ENCODE assay signal across 1 cellular context in the genomic region with DNA sequence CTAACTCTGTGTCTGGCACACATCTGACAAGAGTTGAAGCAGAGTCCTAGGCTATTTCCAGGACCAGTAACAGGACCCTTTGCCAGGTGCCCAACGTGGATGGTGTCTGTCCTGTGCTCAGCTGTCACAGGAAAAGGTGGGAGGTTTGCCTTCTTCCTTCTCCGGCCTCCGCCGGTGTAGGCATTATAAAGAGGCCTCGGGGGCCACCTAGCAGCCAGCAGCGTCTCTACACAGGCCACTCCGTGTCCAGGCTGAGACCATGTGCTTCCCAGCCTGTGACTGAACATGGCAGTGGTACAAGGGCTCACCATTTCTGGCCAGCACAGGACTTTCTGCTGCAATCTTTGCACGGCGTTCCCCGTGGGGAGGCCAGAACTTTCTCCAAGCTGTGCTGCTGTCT.
TF ChIP-seq lines count a peak whose summit lies in the region.

No MANE protein-coding gene starts in this region.

TF ChIP-seq in SK-N-SH, 30 proteins besides CTCF, POLR2A, EP300 and RAD21 (continued from another document):
- TF ChIP-seq, protein P1, sequence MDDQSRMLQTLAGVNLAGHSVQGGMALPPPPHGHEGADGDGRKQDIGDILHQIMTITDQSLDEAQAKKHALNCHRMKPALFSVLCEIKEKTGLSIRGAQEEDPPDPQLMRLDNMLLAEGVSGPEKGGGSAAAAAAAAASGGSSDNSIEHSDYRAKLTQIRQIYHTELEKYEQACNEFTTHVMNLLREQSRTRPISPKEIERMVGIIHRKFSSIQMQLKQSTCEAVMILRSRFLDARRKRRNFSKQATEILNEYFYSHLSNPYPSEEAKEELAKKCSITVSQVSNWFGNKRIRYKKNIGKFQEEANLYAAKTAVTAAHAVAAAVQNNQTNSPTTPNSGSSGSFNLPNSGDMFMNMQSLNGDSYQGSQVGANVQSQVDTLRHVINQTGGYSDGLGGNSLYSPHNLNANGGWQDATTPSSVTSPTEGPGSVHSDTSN (IDR thresholded peaks at IDR 0.05) = no peak
- TF ChIP-seq EZH2phosphoT487 (IDR thresholded peaks at IDR 0.05; ENCODE audit: borderline replicate concordance, low read depth) = no peak
